Comparison of ENCODE assay signal across 19 cellular contexts in the genomic region with DNA sequence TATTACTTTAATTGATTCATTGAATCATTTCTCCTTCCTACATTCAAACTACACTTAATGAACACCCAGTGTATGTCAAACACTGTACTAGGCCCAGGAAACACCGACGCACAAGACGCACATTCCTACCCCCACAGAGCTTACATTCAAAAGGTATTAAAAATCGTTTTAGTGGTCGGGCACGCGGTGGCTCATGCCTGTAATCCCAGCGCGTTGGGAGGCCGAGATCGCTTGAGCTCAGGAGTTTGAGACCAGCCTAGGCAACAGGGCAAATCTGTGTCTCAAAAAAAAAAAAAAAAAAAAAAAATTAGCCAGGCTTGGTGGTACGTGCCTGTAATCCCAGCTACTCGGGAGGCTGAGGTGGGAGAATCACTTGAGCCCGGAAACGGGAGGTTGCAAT. TPM values are rescaled to one million over a fixed set of nuclear protein-coding genes. Genes with fewer than 3 reads are reported as not detected.
DNase-seq lines count a peak whose midpoint lies in the region; ATAC-seq and TF ChIP-seq lines count a peak whose summit lies in the region.
"Had no signal": no experiment of that assay in that cellular context is flagged by ENCODE, and none has a peak within 500 bp of the region (broad histone marks: within the 10 kb centered on the region; RNA-seq: fewer than 3 reads in every experiment).

No MANE protein-coding gene starts in this region.

- H3K4me1 ChIP-seq in cardiac muscle cell (ENCODE audit: low read depth) (no peaks in the 10 kb centered on the region), heart right ventricle (peaks cover 0 to 37% (median 18%) of the 10 kb centered on the region in 9 donors), OCI-LY7 (ENCODE audit: insufficient read depth, low read length, poor library complexity, severe bottlenecking) (peaks cover 28% of the 10 kb centered on the region), iPS-15b (ENCODE audit: control insufficient read depth, insufficient read depth, low read length) (peaks cover 21% of the 10 kb centered on the region), esophagus muscularis mucosa (peaks cover 12 to 41% (median 29%) of the 10 kb centered on the region in 4 donors)

- POLR2A ChIA-PET in OCI-LY7 (lab: Charles Lee): interaction anchor here (0.6 to 1.0 kb wide), 3 partner anchors 8 to 240 kb away, joined by 3 to 4 read pairs (median 3); no protein-coding TSS in a partner anchor

- no peak overlapping the region for H3K27ac Mint-ChIP-seq in stimulated activated naive CD8-positive, alpha-beta T cell treated with anti-CD3 and anti-CD28 coated beads, Interleukin-15, amount 100 ng/mL, for 72 hours
- H3K27ac Mint-ChIP-seq in mesothelial cell of epicardium: no peak overlapping the region

- intact Hi-C loops in heart right ventricle (cut with DNase I): loop anchor here in 8 of 10 donors (5.0 to 10.0 kb wide), 2 partner anchors 195 to 198 kb away; no protein-coding TSS in a partner anchor
- intact Hi-C loops in OCI-LY7 (cut with micrococcal nuclease; ENCODE audit: unreplicated experiment): loop anchor here (2.0 to 5.0 kb wide), 2 partner anchors 242 to 445 kb away; no protein-coding TSS in a partner anchor
- intact Hi-C loops in esophagus muscularis mucosa (cut with DNase I): loop anchor here (5.0 kb wide), 1 partner anchor 195 kb away; no protein-coding TSS in a partner anchor

- no peaks in the 10 kb centered on the region for H3K9me2 ChIP-seq in OCI-LY7 (ENCODE audit: insufficient read depth, low read length)

- H3K27me3 Mint-ChIP-seq in stimulated activated naive CD8-positive, alpha-beta T cell treated with anti-CD3 and anti-CD28 coated beads, Interleukin-15, amount 100 ng/mL, for 72 hours: peaks cover 85% of the 10 kb centered on the region
- peaks cover 96% of the 10 kb centered on the region for H3K27me3 Mint-ChIP-seq in mesothelial cell of epicardium (ENCODE audit: low read depth)

- H3K27me3 ChIP-seq in cardiac muscle cell: peaks cover 100% of the 10 kb centered on the region
- peaks cover 41 to 100% (median 95%) of the 10 kb centered on the region in 7 donors for H3K27me3 ChIP-seq in heart right ventricle
- H3K27me3 ChIP-seq in iPS-15b (ENCODE audit: control insufficient read depth, insufficient read depth, low read length): peaks cover 86% of the 10 kb centered on the region
- H3K27me3 ChIP-seq in esophagus muscularis mucosa: peaks cover 0 to 83% (median 71%) of the 10 kb centered on the region in 4 donors

- no peaks in the 10 kb centered on the region for H3K9me3 Mint-ChIP-seq in stimulated activated naive CD8-positive, alpha-beta T cell treated with anti-CD3 and anti-CD28 coated beads, Interleukin-15, amount 100 ng/mL, for 72 hours
- H3K9me3 Mint-ChIP-seq in mesothelial cell of epicardium: peaks cover 2% of the 10 kb centered on the region

- H4K20me1 ChIP-seq in OCI-LY7 (ENCODE audit: insufficient read depth, low read length): no peaks in the 10 kb centered on the region

- no peaks in the 10 kb centered on the region for H3K36me3 ChIP-seq in cardiac muscle cell
- H3K36me3 ChIP-seq in heart right ventricle: no peaks in the 10 kb centered on the region
- no peaks in the 10 kb centered on the region for H3K36me3 ChIP-seq in OCI-LY7 (ENCODE audit: insufficient read depth, low read length)
- no peaks in the 10 kb centered on the region for H3K36me3 ChIP-seq in iPS-15b (ENCODE audit: control insufficient read depth, insufficient read depth, low read length)
- no peaks in the 10 kb centered on the region for H3K36me3 ChIP-seq in esophagus muscularis mucosa
- H3K36me3 ChIP-seq: thyroid gland had no signal

- H3K79me2 ChIP-seq in OCI-LY7 (ENCODE audit: insufficient read depth, low read depth, low read length): no peaks in the 10 kb centered on the region

- no peaks in the 10 kb centered on the region for H3K36me3 Mint-ChIP-seq in mesothelial cell of epicardium

- TF ChIP-seq CTCF in cardiac muscle cell (IDR thresholded peaks at IDR 0.05; ENCODE audit: low read depth, low read length) (no peak), heart right ventricle (IDR thresholded peaks at IDR 0.05) (no peak), OCI-LY7 (conservative IDR thresholded peaks at IDR 0.05; ENCODE audit: low read length) (no peak), esophagus muscularis mucosa (IDR thresholded peaks at IDR 0.05) (no peak), mesothelial cell of epicardium (IDR thresholded peaks at IDR 0.05; ENCODE audit: unreplicated experiment) (no peak)

- no peak for TF ChIP-seq POLR2A in esophagus muscularis mucosa (IDR thresholded peaks at IDR 0.05; ENCODE audit: low read depth)

- BruUV-seq in OCI-LY7 (replicated peaks; lab: Mats Ljungman, UMichigan): no TSS peak

- H3K4me1 Mint-ChIP-seq in stimulated activated naive CD8-positive, alpha-beta T cell treated with anti-CD3 and anti-CD28 coated beads, Interleukin-15, amount 100 ng/mL, for 72 hours: peaks cover 54% of the 10 kb centered on the region
- peaks cover 6% of the 10 kb centered on the region for H3K4me1 Mint-ChIP-seq in mesothelial cell of epicardium

- DNase-seq in cardiac muscle cell (ENCODE audit: low read depth in 1 of 2, low spot score in 1 of 2) (no peak), heart right ventricle (no peak), OCI-LY7 (ENCODE audit: low spot score) (no peak), esophagus muscularis mucosa (ENCODE audit: extremely low spot score) (no peak), NCI-H2029 treated with DMSO at 0.1 percent for 48 hours (lab: John Stamatoyannopoulos, UW) (no peak), mesothelial cell of epicardium (ENCODE audit: low spot score in 2 of 2, unreplicated experiment in 2 of 2) (no peak)
- DNase-seq in stimulated activated naive CD8-positive, alpha-beta T cell treated with anti-CD3 and anti-CD28 coated beads, Interleukin-15, amount 100 ng/mL, for 72 hours: no peak
- DNase-seq: DMS 273 treated with DMSO at 0.1 percent for 48 hours, HCEC 1CT, NCI-H1436 treated with DMSO at 0.1 percent for 48 hours, NCI-H446 treated with DMSO at 0.1 percent for 48 hours, occipital lobe, thyroid gland had no signal

- no peak overlapping the region for H3K9ac ChIP-seq in iPS-15b (ENCODE audit: low read depth, low read length)

- H2AFZ ChIP-seq in OCI-LY7 (ENCODE audit: low read length): no peak overlapping the region

- H3K4me3 Mint-ChIP-seq in stimulated activated naive CD8-positive, alpha-beta T cell treated with anti-CD3 and anti-CD28 coated beads, Interleukin-15, amount 100 ng/mL, for 72 hours: peak overlapping the region; percentile 78 to 79
- no peak overlapping the region for H3K4me3 Mint-ChIP-seq in mesothelial cell of epicardium

- TF ChIP-seq EP300 in esophagus muscularis mucosa (IDR thresholded peaks at IDR 0.05): no peak

- ATAC-seq in heart right ventricle: no peak
- ATAC-seq in stimulated activated naive CD8-positive, alpha-beta T cell treated with anti-CD3 and anti-CD28 coated beads, Interleukin-15, amount 100 ng/mL, for 72 hours: no peak

- H3K27ac ChIP-seq in cardiac muscle cell: no peak overlapping the region
- no peak overlapping the region for H3K27ac ChIP-seq in heart right ventricle
- no peak overlapping the region for H3K27ac ChIP-seq in OCI-LY7 (ENCODE audit: low read depth, low read length, poor library complexity, severe bottlenecking)
- no peak overlapping the region for H3K27ac ChIP-seq in esophagus muscularis mucosa (replicated peaks in 1 of 4)
- H3K27ac ChIP-seq: thyroid gland had no signal

- H3K9me3 ChIP-seq in cardiac muscle cell (ENCODE audit: low read depth) (no peaks in the 10 kb centered on the region), heart right ventricle (no peaks in the 10 kb centered on the region), OCI-LY7 (ENCODE audit: low read length) (no peaks in the 10 kb centered on the region), iPS-15b (ENCODE audit: control insufficient read depth, insufficient read depth, low read length) (no peaks in the 10 kb centered on the region), esophagus muscularis mucosa (no peaks in the 10 kb centered on the region)
- H3K9me3 ChIP-seq: thyroid gland had no signal

- CTCF ChIA-PET in OCI-LY7 (lab: Charles Lee; ENCODE audit: unreplicated experiment): interaction anchor here (0.7 kb wide), 1 partner anchor 422 kb away, joined by 3 read pairs; no protein-coding TSS in a partner anchor

- peak overlapping the region; percentile 22 for H3K4me3 ChIP-seq in cardiac muscle cell
- H3K4me3 ChIP-seq in heart right ventricle: no peak overlapping the region
- peak overlapping the region; percentile 69 for H3K4me3 ChIP-seq in OCI-LY7 (ENCODE audit: low read depth, low read length, poor library complexity, severe bottlenecking)
- peak overlapping the region; percentile 31 for H3K4me3 ChIP-seq in iPS-15b (ENCODE audit: low read depth, low read length)
- H3K4me3 ChIP-seq in esophagus muscularis mucosa: no peak overlapping the region

- WGBS in heart right ventricle, 2 donors: 11 to 12% methylated on average over 15 of the region's 15 CpGs
- WGBS in esophagus muscularis mucosa: 14% methylated on average over 14 of the region's 15 CpGs

- peak overlapping the region; percentile 99 for H3K4me2 ChIP-seq in OCI-LY7 (ENCODE audit: low read length)

RNA-seq across cellular contexts. Expression of gene NEUROG2, which starts 6.4 kb away (rescaled TPM):
- total RNA-seq in cardiac muscle cell (0.24 TPM in 1 of 2 replicates, not detected in the other), heart right ventricle (not detected), OCI-LY7 (2022) (not detected in 2 replicates), esophagus muscularis mucosa (not detected), mesothelial cell of epicardium (not detected in 3 replicates)
- polyA plus RNA-seq in cardiac muscle cell (0.44 TPM in 1 of 2 replicates, not detected in the other), heart right ventricle (not detected)
- 0.06 TPM in 1 of 2 replicates, not detected in the other for total RNA-seq in OCI-LY7 (2014; rRNA removed; shearing (Covaris generic))
- total RNA-seq: dermis blood vessel endothelial cell; Right ventricle myocardium superior; sciatic nerve; T-helper 1 cell treated with Interleukin-12 subunit alpha and Interleukin-12 subunit beta and Interleukin-4 antibody, amounts not matched to agents 30 ng/mL and 1 ng/mL, for 36 hours; thyroid gland had no signal
- polyA plus RNA-seq: esophagus had no signal

Comparison
In these comparisons a context has a peak if more than half of its experiments do, and no peak if none do; other contexts are left out.
1. H3K4me3 ChIP-seq: peak in cardiac muscle cell (single experiment), OCI-LY7 (single experiment) and iPS-15b (single experiment); none in heart right ventricle (0 of 10) and esophagus muscularis mucosa (0 of 4).